19 cellular contexts compared by ENCODE assay signal in genomic region chr15:71562251-71562650, GRCh38.
DNase-seq lines count a peak whose midpoint lies in the region; ATAC-seq, FAIRE-seq and TF ChIP-seq lines count a peak whose summit lies in the region.
"Had no signal": no experiment of that assay in that cellular context is flagged by ENCODE, and none has a peak within 500 bp of the region (broad histone marks: within the 10 kb centered on the region; RNA-seq: fewer than 3 reads in every experiment).

No MANE protein-coding gene starts in this region.

- no peak overlapping the region for H2BK120ac ChIP-seq in neuronal stem cell (ENCODE audit: low read depth, low read length)

- CTCF ChIA-PET in naive thymus-derived CD4-positive, alpha-beta T cell (lab: Charles Lee), result no interaction called here

- no peak overlapping the region for H3K4me3 Mint-ChIP-seq in stimulated activated memory B cell treated with anti-CD40 and anti-IgM and Interleukin-4, amounts not matched to agents 10 μg/mL and 1 μg/mL and 100 μg/mL, for 72 hours
- no peak overlapping the region for H3K4me3 Mint-ChIP-seq in naive thymus-derived CD4-positive, alpha-beta T cell
- H3K4me3 Mint-ChIP-seq: B cell; CD4-positive, alpha-beta T cell; H9 had no signal

- no peaks in the 10 kb centered on the region for H3K4me1 ChIP-seq in neuronal stem cell (ENCODE audit: control insufficient read depth in 2 of 2, insufficient read depth in 1 of 2, low read depth in 1 of 2, low read length in 2 of 2)
- H3K4me1 ChIP-seq in naive thymus-derived CD4-positive, alpha-beta T cell (ENCODE audit: control insufficient read depth in 2 of 2, insufficient read depth in 2 of 2, low read length in 2 of 2), result no peaks in the 10 kb centered on the region
- H3K4me1 ChIP-seq: Peyer's patch had no signal

- no peak overlapping the region for H2BK5ac ChIP-seq in neuronal stem cell (ENCODE audit: low read length)

- no peak overlapping the region for H3K23ac ChIP-seq in neuronal stem cell (ENCODE audit: low read depth, low read length, poor library complexity)

- ATAC-seq in GM21619 (IDR thresholded peaks at IDR 0.05; ENCODE audit: unreplicated experiment), result no peak
- ATAC-seq in stimulated activated memory B cell treated with anti-CD40 and anti-IgM and Interleukin-4, amounts not matched to agents 10 μg/mL and 1 μg/mL and 100 μg/mL, for 72 hours, result no peak
- no peak for ATAC-seq in naive thymus-derived CD4-positive, alpha-beta T cell

- no peaks in the 10 kb centered on the region for H3K4me1 Mint-ChIP-seq in stimulated activated memory B cell treated with anti-CD40 and anti-IgM and Interleukin-4, amounts not matched to agents 10 μg/mL and 1 μg/mL and 100 μg/mL, for 72 hours
- H3K4me1 Mint-ChIP-seq in naive thymus-derived CD4-positive, alpha-beta T cell, result no peaks in the 10 kb centered on the region
- H3K4me1 Mint-ChIP-seq: B cell had no signal

- no peak overlapping the region for H3K14ac ChIP-seq in neuronal stem cell (ENCODE audit: low read length)

- no CpG with 5 or more reads among the region's 5 CpGs for WGBS in neuronal stem cell (ENCODE audit: extremely low coverage in 2 of 2, insufficient read length in 2 of 2, insufficient replicate concordance in 1 of 2), 2 donors

- no peak overlapping the region for H3K27ac ChIP-seq in neuronal stem cell (replicated peaks; ENCODE audit: low read length)
- no peak overlapping the region for H3K27ac ChIP-seq in naive thymus-derived CD4-positive, alpha-beta T cell (ENCODE audit: low read depth, low read length)
- H3K27ac ChIP-seq: Peyer's patch had no signal

- intact Hi-C loops in naive thymus-derived CD4-positive, alpha-beta T cell (cut with micrococcal nuclease), result no loop called here

- no peaks in the 10 kb centered on the region for H3K9me3 Mint-ChIP-seq in stimulated activated memory B cell treated with anti-CD40 and anti-IgM and Interleukin-4, amounts not matched to agents 10 μg/mL and 1 μg/mL and 100 μg/mL, for 72 hours
- peaks cover 0 to 13% (median 2%) of the 10 kb centered on the region in 11 donors for H3K9me3 Mint-ChIP-seq in naive thymus-derived CD4-positive, alpha-beta T cell
- H3K9me3 Mint-ChIP-seq: CD4-positive, alpha-beta T cell had no signal

- H2AFZ ChIP-seq in neuronal stem cell (ENCODE audit: low read length), result no peak overlapping the region

- H4K8ac ChIP-seq in neuronal stem cell (ENCODE audit: low read depth, low read length), result no peak overlapping the region

- FAIRE-seq in bronchial epithelial cell (lab: Jason Lieb, UNC), result no peak

- H3K18ac ChIP-seq in neuronal stem cell (ENCODE audit: low read length), result no peak overlapping the region

- no peak overlapping the region for H3K4me3 ChIP-seq in bronchial epithelial cell (ENCODE audit: low read depth, low read length)
- H3K4me3 ChIP-seq in neuronal stem cell (ENCODE audit: low read length in 2 of 2), result no peak overlapping the region
- H3K4me3 ChIP-seq in naive thymus-derived CD4-positive, alpha-beta T cell (ENCODE audit: low read length), result no peak overlapping the region
- H3K4me3 ChIP-seq: Peyer's patch had no signal

- no peaks in the 10 kb centered on the region for H3K79me1 ChIP-seq in neuronal stem cell (ENCODE audit: low read depth, low read length)

- H3K36me3 ChIP-seq in bronchial epithelial cell (ENCODE audit: control insufficient read depth, insufficient read depth, low read length) (no peaks in the 10 kb centered on the region), neuronal stem cell (replicated peaks in 1 of 2; ENCODE audit: control insufficient read depth in 2 of 2, insufficient read depth in 2 of 2, low read length in 2 of 2) (no peaks in the 10 kb centered on the region)
- no peaks in the 10 kb centered on the region for H3K36me3 ChIP-seq in naive thymus-derived CD4-positive, alpha-beta T cell (ENCODE audit: control insufficient read depth in 2 of 3, insufficient read depth in 3 of 3, low read length in 3 of 3)
- H3K36me3 ChIP-seq: Peyer's patch had no signal

- no peak overlapping the region for H3K9ac ChIP-seq in neuronal stem cell (ENCODE audit: low read depth, low read length, poor library complexity)

- H3K4me2 ChIP-seq in neuronal stem cell (ENCODE audit: insufficient read depth, low read length, poor library complexity, severe bottlenecking), result no peak overlapping the region

- H3K27me3 Mint-ChIP-seq in stimulated activated memory B cell treated with anti-CD40 and anti-IgM and Interleukin-4, amounts not matched to agents 10 μg/mL and 1 μg/mL and 100 μg/mL, for 72 hours, result peaks cover 22% of the 10 kb centered on the region
- peaks cover 6 to 33% (median 22%) of the 10 kb centered on the region in 5 donors for H3K27me3 Mint-ChIP-seq in naive thymus-derived CD4-positive, alpha-beta T cell

- H2BK15ac ChIP-seq in neuronal stem cell (ENCODE audit: low read length), result no peak overlapping the region

- H2BK12ac ChIP-seq in neuronal stem cell (ENCODE audit: low read length), result no peak overlapping the region

- H4K91ac ChIP-seq in neuronal stem cell (ENCODE audit: low read depth, low read length, poor library complexity), result no peak overlapping the region

- H3K4ac ChIP-seq in neuronal stem cell (ENCODE audit: low read length), result no peak overlapping the region

- H3K27me3 ChIP-seq in bronchial epithelial cell (ENCODE audit: control insufficient read depth, insufficient read depth, low read length) (no peaks in the 10 kb centered on the region), neuronal stem cell (ENCODE audit: control insufficient read depth in 3 of 3, insufficient read depth in 3 of 3, low read depth in 1 of 3, low read length in 3 of 3) (no peaks in the 10 kb centered on the region)
- H3K27me3 ChIP-seq in naive thymus-derived CD4-positive, alpha-beta T cell (ENCODE audit: control insufficient read depth in 2 of 2, insufficient read depth in 2 of 2, low read length in 2 of 2), result no peaks in the 10 kb centered on the region
- H3K27me3 ChIP-seq: Peyer's patch had no signal

- H3K9me3 ChIP-seq in neuronal stem cell (replicated peaks in 1 of 2; ENCODE audit: control insufficient read depth in 2 of 2, insufficient read depth in 1 of 2, low read depth in 1 of 2, low read length in 2 of 2), result no peaks in the 10 kb centered on the region
- H3K9me3 ChIP-seq in naive thymus-derived CD4-positive, alpha-beta T cell (ENCODE audit: control insufficient read depth in 2 of 3, low read length in 3 of 3), result no peaks in the 10 kb centered on the region
- H3K9me3 ChIP-seq: Peyer's patch had no signal

- peak; percentile 21 for DNase-seq in EH (ENCODE audit: low read depth)
- DNase-seq in RPMI7951 (ENCODE audit: low read depth), result peak; percentile 50
- DNase-seq in bronchial epithelial cell (ENCODE audit: low read depth), result peak; percentile 55
- peak; percentile 24 for DNase-seq in kidney tubule cell (ENCODE audit: low spot score)
- DNase-seq in neuronal stem cell (ENCODE audit: low spot score), result no peak
- DNase-seq in naive thymus-derived CD4-positive, alpha-beta T cell, result no peak
- DNase-seq: Calu3; CD4-positive, alpha-beta T cell; H9; Karpas-422; NCI-H1417; NCI-H1930; NCI-H2171; NCI-H510A treated with DMSO at 0.1 percent for 48 hours; Peyer's patch; SIG-M5 had no signal

- H2AK5ac ChIP-seq in neuronal stem cell (ENCODE audit: low read depth, low read length), result no peak overlapping the region

- no peak for TF ChIP-seq CTCF in bronchial epithelial cell (IDR thresholded peaks at IDR 0.05; ENCODE audit: insufficient read depth, low read length, severe bottlenecking)

- no peaks in the 10 kb centered on the region for H3K36me3 Mint-ChIP-seq in stimulated activated memory B cell treated with anti-CD40 and anti-IgM and Interleukin-4, amounts not matched to agents 10 μg/mL and 1 μg/mL and 100 μg/mL, for 72 hours
- H3K36me3 Mint-ChIP-seq in naive thymus-derived CD4-positive, alpha-beta T cell, result no peaks in the 10 kb centered on the region

- POLR2A ChIA-PET in naive thymus-derived CD4-positive, alpha-beta T cell (lab: Charles Lee), result no interaction called here

- H3K27ac Mint-ChIP-seq in stimulated activated memory B cell treated with anti-CD40 and anti-IgM and Interleukin-4, amounts not matched to agents 10 μg/mL and 1 μg/mL and 100 μg/mL, for 72 hours, result no peak overlapping the region
- no peak overlapping the region for H3K27ac Mint-ChIP-seq in naive thymus-derived CD4-positive, alpha-beta T cell
- H3K27ac Mint-ChIP-seq: B cell; CD4-positive, alpha-beta T cell; H9 had no signal

Comparison
In these comparisons a context has a peak if more than half of its experiments do, and no peak if none do; other contexts are left out.
1. DNase-seq: peak in EH (single experiment), RPMI7951 (single experiment), bronchial epithelial cell (single experiment) and kidney tubule cell (single experiment); none in neuronal stem cell (single experiment) and naive thymus-derived CD4-positive, alpha-beta T cell (0 of 9).